In the genomic region with DNA sequence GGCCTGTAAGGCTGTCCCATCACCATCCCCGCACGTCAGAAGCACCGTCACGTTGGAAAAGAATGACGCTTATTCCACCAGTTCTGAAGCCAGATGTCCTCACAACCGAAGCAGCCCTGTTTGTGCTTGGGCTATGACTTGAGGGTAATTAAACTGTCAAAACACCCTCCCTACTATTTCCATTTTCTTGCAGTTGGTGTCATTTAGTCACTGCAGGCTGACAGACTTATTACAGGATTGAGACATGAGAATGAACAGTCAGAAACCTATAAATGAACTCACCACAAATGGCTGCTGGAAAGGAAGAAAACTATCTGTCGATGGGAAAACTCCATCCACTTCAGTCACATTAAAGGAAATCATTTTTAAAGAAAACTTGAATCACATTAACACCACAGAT, we compare ENCODE assay signal across 23 cellular contexts.
"Had no signal": no experiment of that assay in that cellular context is flagged by ENCODE, and none has a peak within 500 bp of the region (broad histone marks: within the 10 kb centered on the region; RNA-seq: fewer than 3 reads in every experiment).

No MANE protein-coding gene starts in this region.

- H3K36me3 ChIP-seq: prostate gland had no signal

- H3K9me3 ChIP-seq: gastrocnemius medialis, heart left ventricle, left ventricle myocardium inferior, mucosa of descending colon, prostate gland, testis had no signal

- DNase-seq: activated CD4-positive, alpha-beta T cell treated with anti-CD3 and anti-CD28 coated beads, Interleukin-2, amount 10 ng/mL, durations not matched to agents 24 days and 14 days; activated CD8-positive, alpha-beta T cell treated with anti-CD3 and anti-CD28 coated beads, Interleukin-2, amount 10 ng/mL, durations not matched to agents 7 days and 5 days; activated gamma-delta T cell; activated naive CD8-positive, alpha-beta T cell treated with anti-CD3 and anti-CD28 coated beads, Interleukin-2, amount 50 U/mL, for 24 hours; activated T-cell treated with anti-CD3 and anti-CD28 coated beads, Interleukin-2, amount 50 U/mL, for 4 hours; anterior cingulate cortex; brain microvascular endothelial cell; gastrocnemius medialis; heart left ventricle; left ventricle myocardium inferior; mucosa of descending colon; nephron progenitor cell; right cardiac atrium; stimulated activated naive CD8-positive, alpha-beta T cell treated with anti-CD3 and anti-CD28 coated beads, Interleukin-15, amount 100 ng/mL, for 72 hours; testis had no signal

- H3K4me1 ChIP-seq: gastrocnemius medialis, heart left ventricle, left ventricle myocardium inferior, prostate gland, testis had no signal

- H3K4me3 ChIP-seq: coronary artery, gastrocnemius medialis, heart left ventricle, left ventricle myocardium inferior, mucosa of descending colon, prostate gland, SK-N-MC, skin epidermis, testis had no signal

- H3K27ac ChIP-seq: brain microvascular endothelial cell, coronary artery, gastrocnemius medialis, heart left ventricle, left ventricle myocardium inferior, prostate gland, SK-N-MC, skin epidermis, testis had no signal

- ATAC-seq: activated CD8-positive, alpha-beta T cell treated with anti-CD3 and anti-CD28 coated beads, Interleukin-2, amount 10 ng/mL, durations not matched to agents 7 days and 5 days; activated naive CD8-positive, alpha-beta T cell treated with anti-CD3 and anti-CD28 coated beads, Interleukin-2, amount 50 U/mL, for 24 hours; activated T-cell treated with anti-CD3 and anti-CD28 coated beads, Interleukin-2, amount 50 U/mL, for 4 hours; gastrocnemius medialis; heart left ventricle; right cardiac atrium; stimulated activated naive CD8-positive, alpha-beta T cell treated with anti-CD3 and anti-CD28 coated beads, Interleukin-15, amount 100 ng/mL, for 72 hours; WTC11 had no signal

- H3K27me3 ChIP-seq: brain microvascular endothelial cell, gastrocnemius medialis, heart left ventricle, testis had no signal

- H3K27ac Mint-ChIP-seq: activated CD8-positive, alpha-beta T cell treated with anti-CD3 and anti-CD28 coated beads, Interleukin-2, amount 10 ng/mL, durations not matched to agents 7 days and 5 days; activated naive CD8-positive, alpha-beta T cell treated with anti-CD3 and anti-CD28 coated beads, Interleukin-2, amount 50 U/mL, for 24 hours; T-helper 2 cell treated with Interferon-gamma antibody and Interleukin-4, amounts not matched to agents 5 μg/mL and 100 μg/mL, for 36 hours; type B pancreatic cell had no signal

- H3K4me3 Mint-ChIP-seq: activated CD4-positive, alpha-beta T cell treated with anti-CD3 and anti-CD28 coated beads, Interleukin-2, amount 10 ng/mL, durations not matched to agents 24 days and 14 days; activated CD8-positive, alpha-beta T cell treated with anti-CD3 and anti-CD28 coated beads, Interleukin-2, amount 10 ng/mL, durations not matched to agents 7 days and 5 days; activated naive CD8-positive, alpha-beta T cell treated with anti-CD3 and anti-CD28 coated beads, Interleukin-2, amount 50 U/mL, for 24 hours; activated T-cell treated with anti-CD3 and anti-CD28 coated beads, Interleukin-2, amount 50 U/mL, for 4 hours; central memory CD8-positive, alpha-beta T cell; nephron progenitor cell; stimulated activated naive CD8-positive, alpha-beta T cell treated with anti-CD3 and anti-CD28 coated beads, Interleukin-15, amount 100 ng/mL, for 72 hours; T-helper 2 cell treated with Interferon-gamma antibody and Interleukin-4, amounts not matched to agents 5 μg/mL and 100 μg/mL, for 36 hours; type B pancreatic cell; WTC11 had no signal

- H3K9me3 Mint-ChIP-seq: activated CD4-positive, alpha-beta T cell treated with anti-CD3 and anti-CD28 coated beads, Interleukin-2, amount 10 ng/mL, durations not matched to agents 24 days and 14 days; activated naive CD8-positive, alpha-beta T cell treated with anti-CD3 and anti-CD28 coated beads, Interleukin-2, amount 50 U/mL, for 24 hours; activated T-cell treated with anti-CD3 and anti-CD28 coated beads, Interleukin-2, amount 50 U/mL, for 4 hours; central memory CD8-positive, alpha-beta T cell; nephron progenitor cell; stimulated activated naive CD8-positive, alpha-beta T cell treated with anti-CD3 and anti-CD28 coated beads, Interleukin-15, amount 100 ng/mL, for 72 hours; T-helper 2 cell treated with Interferon-gamma antibody and Interleukin-4, amounts not matched to agents 5 μg/mL and 100 μg/mL, for 36 hours; type B pancreatic cell; WTC11 had no signal

- H3K27me3 Mint-ChIP-seq: activated CD4-positive, alpha-beta T cell treated with anti-CD3 and anti-CD28 coated beads, Interleukin-2, amount 10 ng/mL, durations not matched to agents 24 days and 14 days; activated naive CD8-positive, alpha-beta T cell treated with anti-CD3 and anti-CD28 coated beads, Interleukin-2, amount 50 U/mL, for 24 hours; central memory CD8-positive, alpha-beta T cell; stimulated activated naive CD8-positive, alpha-beta T cell treated with anti-CD3 and anti-CD28 coated beads, Interleukin-15, amount 100 ng/mL, for 72 hours; type B pancreatic cell had no signal
